13 cellular contexts compared by ENCODE assay signal in genomic region chr1:172004671-172005070, GRCh38.
DNase-seq lines count a peak whose midpoint lies in the region; TF ChIP-seq lines count a peak whose summit lies in the region.
"Had no signal": no experiment of that assay in that cellular context is flagged by ENCODE, and none has a peak within 500 bp of the region (broad histone marks: within the 10 kb centered on the region; RNA-seq: fewer than 3 reads in every experiment).

No MANE protein-coding gene starts in this region.

- H3K27me3 Mint-ChIP-seq in nephron (ENCODE audit: low read depth) = no peaks in the 10 kb centered on the region

- no peaks in the 10 kb centered on the region for H3K9me3 ChIP-seq in HAP-1
- H3K9me3 ChIP-seq: BE2C, SJSA1 had no signal

- H3K36me3 ChIP-seq in HAP-1 (replicated peaks) = no peaks in the 10 kb centered on the region
- H3K36me3 ChIP-seq: BE2C, SJSA1 had no signal

- no peak for TF ChIP-seq CTCF in nephron (IDR thresholded peaks at IDR 0.05; ENCODE audit: unreplicated experiment in 3 of 3)

- no peaks in the 10 kb centered on the region for H3K36me3 Mint-ChIP-seq in nephron (ENCODE audit: low read depth)
- H3K36me3 Mint-ChIP-seq: CD8-positive, alpha-beta T cell had no signal

- DNase-seq in NCI-H2171 treated with DMSO at 0.1 percent for 48 hours (lab: John Stamatoyannopoulos, UW) (peak; percentile 3), NCI-H2171 (lab: John Stamatoyannopoulos, UW) (no peak), NOMO-1 treated with dmso at 0.1 percent for 144 hours (lab: John Stamatoyannopoulos, UW; ENCODE audit: unreplicated experiment) (peak; percentile 30), cerebellum (ENCODE audit: low spot score) (peak; percentile 30), HAP-1 (ENCODE audit: low spot score in 2 of 2) (no peak), SHP77 treated with DMSO at 0.1 percent for 48 hours (lab: John Stamatoyannopoulos, UW) (no peak), 8988T (no peak)
- DNase-seq: BE2C; CD8-positive, alpha-beta T cell; NCI-H1417; SW 1271 had no signal

- peaks cover 36% of the 10 kb centered on the region for H3K4me1 Mint-ChIP-seq in nephron

- H3K9me3 Mint-ChIP-seq in nephron = no peaks in the 10 kb centered on the region
- H3K9me3 Mint-ChIP-seq: CD8-positive, alpha-beta T cell had no signal

- no peak overlapping the region for H3K4me3 Mint-ChIP-seq in nephron
- H3K4me3 Mint-ChIP-seq: CD8-positive, alpha-beta T cell had no signal

- H3K4me3 ChIP-seq in HAP-1 = no peak overlapping the region
- H3K4me3 ChIP-seq: SJSA1 had no signal

- H3K27me3 ChIP-seq in HAP-1 (ENCODE audit: low read depth) = no peaks in the 10 kb centered on the region; the same call in 1 of the 2 replicates
- H3K27me3 ChIP-seq: BE2C, SJSA1 had no signal

- H3K4me1 ChIP-seq in HAP-1 = no peaks in the 10 kb centered on the region
- H3K4me1 ChIP-seq: BE2C, SJSA1 had no signal

- peak overlapping the region; percentile 63 to 85 (median 72) for H3K27ac Mint-ChIP-seq in nephron
- H3K27ac Mint-ChIP-seq: CD8-positive, alpha-beta T cell had no signal

- in situ Hi-C loops in HAP-1 (cut with MboI; ENCODE audit: low sequenced_read_pairs) = no loop called here

Comparison
In these comparisons a context has a peak if more than half of its experiments do, and no peak if none do; other contexts are left out.
1. DNase-seq: peak in NCI-H2171 treated with DMSO at 0.1 percent for 48 hours (single experiment), NOMO-1 treated with dmso at 0.1 percent for 144 hours (single experiment) and cerebellum (single experiment); none in NCI-H2171 (single experiment), HAP-1 (0 of 2), SHP77 treated with DMSO at 0.1 percent for 48 hours (single experiment) and 8988T (single experiment).